17 cellular contexts compared by ENCODE assay signal in the genomic region with DNA sequence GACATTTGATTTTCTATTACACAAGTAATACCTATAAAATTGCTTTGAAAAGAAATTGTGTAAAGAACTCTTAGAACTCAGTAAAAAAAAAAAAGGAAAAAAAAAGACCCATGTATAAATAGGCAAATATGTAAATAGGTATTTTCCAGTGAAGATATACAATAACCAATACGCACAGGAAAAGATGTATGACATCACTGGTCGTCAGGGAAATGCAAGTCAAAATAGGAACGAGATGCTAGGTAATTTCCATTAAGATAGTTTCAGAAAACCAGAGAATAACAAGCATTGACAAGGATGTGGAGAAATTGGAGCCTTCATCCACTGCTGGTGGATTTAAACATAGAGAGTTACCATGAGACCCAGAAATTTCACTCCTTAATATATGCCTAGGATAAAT.
A peak's percentile ranks its signal among the peaks of the same experiment; 100 is the strongest.
DNase-seq lines count a peak whose midpoint lies in the region; ATAC-seq and TF ChIP-seq lines count a peak whose summit lies in the region.
"Had no signal": no experiment of that assay in that cellular context is flagged by ENCODE, and none has a peak within 500 bp of the region (broad histone marks: within the 10 kb centered on the region; RNA-seq: fewer than 3 reads in every experiment).

No MANE protein-coding gene starts in this region.

- intact Hi-C loops in dorsolateral prefrontal cortex (cut with DNase I) (no loop called here), heart left ventricle (cut with DNase I) (no loop called here)

- 70 to 78% (median 73%) methylated on average over 3 of the region's 3 CpGs for WGBS in heart left ventricle, 4 donors

- DNase-seq in GM12864 (ENCODE audit: low read depth) (peak; percentile 10), amniotic epithelial cell (ENCODE audit: low read depth) (peak; percentile 6), dorsolateral prefrontal cortex (no peak), heart left ventricle (no peak), activated T-cell treated with anti-CD3 and anti-CD28 coated beads for 4 hours (no peak)
- DNase-seq: activated CD4-positive, CD25-positive, alpha-beta regulatory T cell; activated T-cell treated with anti-CD3 and anti-CD28 coated beads, Interleukin-2, amount 50 U/mL, for 1 hour; naive thymus-derived CD4-positive, alpha-beta T cell; NCI-H146; NK-92 treated with Interleukin-12 subunit alpha and Interleukin-12 subunit beta, amount 100 ng/mL, for 24 hours; retina; stimulated activated CD4-positive, alpha-beta T cell treated with anti-CD3 and anti-CD28 coated beads, Interleukin-4, amount 100 ng/mL, for 1 hour; stimulated activated naive CD8-positive, alpha-beta T cell treated with anti-CD3 and anti-CD28 coated beads, Interleukin-15, amount 100 ng/mL, for 72 hours had no signal

- TF ChIP-seq POLR2A in heart left ventricle (IDR thresholded peaks at IDR 0.05): no peak

- peaks cover 0 to 5% (median 0%) of the 10 kb centered on the region in 45 donors for H3K27me3 ChIP-seq in dorsolateral prefrontal cortex
- no peaks in the 10 kb centered on the region for H3K27me3 ChIP-seq in heart left ventricle
- H3K27me3 ChIP-seq: BLaER1 had no signal

- H3K27ac ChIP-seq in dorsolateral prefrontal cortex: no peak overlapping the region
- no peak overlapping the region for H3K27ac ChIP-seq in heart left ventricle
- H3K27ac ChIP-seq: BLaER1 had no signal

- TF ChIP-seq CTCF in GM12864 (IDR thresholded peaks at IDR 0.05; ENCODE audit: low read depth, low read length, missing control alignments) (no peak), dorsolateral prefrontal cortex (IDR thresholded peaks at IDR 0.05 in 54 of 56, conservative IDR thresholded peaks at IDR 0.05 in 2 of 56; ENCODE audit: low read depth in 1 of 56, partially characterized antibody in 56 of 56) (no peak), heart left ventricle (IDR thresholded peaks at IDR 0.05) (no peak)

- H3K4me1 ChIP-seq in heart left ventricle: no peaks in the 10 kb centered on the region
- H3K4me1 ChIP-seq: BLaER1 had no signal

- no peaks in the 10 kb centered on the region for H3K9me3 ChIP-seq in heart left ventricle
- H3K9me3 ChIP-seq: BLaER1 had no signal

- ATAC-seq in GM19351 (IDR thresholded peaks at IDR 0.05; ENCODE audit: unreplicated experiment) (peak; percentile 85), HG03045 (IDR thresholded peaks at IDR 0.05; ENCODE audit: unreplicated experiment) (peak; percentile 60), heart left ventricle (no peak), GM19324 (IDR thresholded peaks at IDR 0.05; ENCODE audit: low FRiP score, unreplicated experiment) (no peak)
- ATAC-seq: naive thymus-derived CD4-positive, alpha-beta T cell; stimulated activated naive CD8-positive, alpha-beta T cell treated with anti-CD3 and anti-CD28 coated beads, Interleukin-15, amount 100 ng/mL, for 72 hours had no signal

- no peaks in the 10 kb centered on the region for H3K36me3 ChIP-seq in heart left ventricle
- H3K36me3 ChIP-seq: BLaER1 had no signal

- H3K4me3 ChIP-seq in GM12864 (ENCODE audit: low read depth, low read length): no peak overlapping the region
- H3K4me3 ChIP-seq in dorsolateral prefrontal cortex: no peak overlapping the region
- no peak overlapping the region for H3K4me3 ChIP-seq in heart left ventricle
- H3K4me3 ChIP-seq: BLaER1 had no signal

Comparison
In these comparisons a context has a peak if more than half of its experiments do, and no peak if none do; other contexts are left out.
1. DNase-seq: peak in GM12864 (single experiment) and amniotic epithelial cell (single experiment); none in dorsolateral prefrontal cortex (0 of 10), heart left ventricle (0 of 5) and activated T-cell treated with anti-CD3 and anti-CD28 coated beads for 4 hours (single experiment).
2. ATAC-seq: peak in GM19351 (single experiment) and HG03045 (single experiment); none in heart left ventricle (0 of 4) and GM19324 (single experiment).